Comparison of ENCODE assay signal across 14 cellular contexts in the genomic region with DNA sequence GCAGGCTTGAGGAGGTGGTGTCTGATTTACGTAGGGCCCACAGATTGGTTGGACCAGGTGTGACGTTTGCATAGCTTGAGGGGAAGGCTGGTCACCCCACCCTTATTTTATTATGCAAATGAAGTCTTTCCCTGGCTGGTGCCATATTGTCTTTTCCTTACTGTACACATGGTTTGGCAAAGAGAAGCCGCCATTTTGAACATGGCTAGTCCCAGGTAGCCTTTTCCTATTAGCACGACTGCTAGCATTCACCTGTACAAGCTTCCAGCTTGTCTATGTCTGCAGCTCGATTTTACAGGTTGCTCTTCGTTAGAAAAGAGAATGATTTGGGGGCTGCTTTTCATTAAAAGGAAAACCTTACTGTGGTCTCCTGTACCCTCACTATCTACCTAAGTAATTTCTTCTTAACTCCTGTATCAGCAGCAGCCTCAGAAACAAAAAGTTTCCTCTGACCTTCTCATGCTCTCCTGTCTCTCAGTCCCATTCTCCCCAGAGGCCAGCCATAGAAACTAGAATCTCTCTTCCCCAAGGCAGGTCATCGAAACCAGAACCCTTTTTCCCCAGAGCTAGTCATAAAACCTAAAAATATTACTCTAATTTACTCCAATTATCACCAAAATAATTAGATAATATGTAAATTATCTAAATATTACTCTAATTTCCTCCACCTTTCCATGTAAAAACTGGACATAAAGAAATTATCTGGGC.
DNase-seq lines count a peak whose midpoint lies in the region; ATAC-seq, FAIRE-seq and TF ChIP-seq lines count a peak whose summit lies in the region.
"Had no signal": no experiment of that assay in that cellular context is flagged by ENCODE, and none has a peak within 500 bp of the region (broad histone marks: within the 10 kb centered on the region; RNA-seq: fewer than 3 reads in every experiment).

No MANE protein-coding gene starts in this region.

- H3K9me3 Mint-ChIP-seq in stimulated activated naive B cell treated with anti-CD40 and anti-IgM and Interleukin-4, amounts not matched to agents 10 μg/mL and 1 μg/mL and 100 μg/mL, for 72 hours = peaks cover 5 to 7% of the 10 kb centered on the region in 2 donors

- H3K4me3 ChIP-seq in GM12865 (ENCODE audit: low read depth, low read length) (no peak overlapping the region), K562 (no peak overlapping the region)
- H3K4me3 ChIP-seq: BLaER1 treated with 17β-estradiol and CSF1 and Interleukin-3, amounts not matched to agents 10 nM and 100 nM had no signal

- DNase-seq in GM12865 (ENCODE audit: low read depth) = peak; percentile 88
- DNase-seq in K562 (ENCODE audit: extremely low read depth in 1 of 4, low spot score in 3 of 4) = no peak
- peak; percentile 34 for DNase-seq in stimulated activated naive B cell treated with anti-CD40 and anti-IgM and Interleukin-4, amounts not matched to agents 10 μg/mL and 1 μg/mL and 100 μg/mL, for 72 hours
- no peak for DNase-seq in GDM1 (lab: John Stamatoyannopoulos, UW)
- no peak for DNase-seq in cerebellar cortex (ENCODE audit: low spot score)
- no peak for DNase-seq in NCI-H2081 (lab: John Stamatoyannopoulos, UW)
- DNase-seq: ACHN; CD4-positive, CD25-positive, alpha-beta regulatory T cell; DMS 273 treated with DMSO at 0.1 percent for 48 hours; H7 had no signal

- peaks cover 15 to 40% of the 10 kb centered on the region in 2 donors for H3K4me1 Mint-ChIP-seq in stimulated activated naive B cell treated with anti-CD40 and anti-IgM and Interleukin-4, amounts not matched to agents 10 μg/mL and 1 μg/mL and 100 μg/mL, for 72 hours
- H3K4me1 Mint-ChIP-seq: CD4-positive, CD25-positive, alpha-beta regulatory T cell had no signal

- H4K20me1 ChIP-seq in K562 (replicated peaks; ENCODE audit: control insufficient read depth, insufficient read depth, low read length) = no peaks in the 10 kb centered on the region
- H4K20me1 ChIP-seq: BLaER1 treated with 17β-estradiol and CSF1 and Interleukin-3, amounts not matched to agents 10 nM and 100 nM had no signal

- POLR2A ChIA-PET in K562 (lab: Yijun Ruan, JAX) = interaction anchor here (0.6 to 1.5 kb wide), 2 partner anchors 13 to 14 kb away, joined by 3 to 5 read pairs; no protein-coding TSS in a partner anchor

- TF ChIP-seq CTCF in GM12865 (IDR thresholded peaks at IDR 0.05; ENCODE audit: insufficient read depth, low read depth, low read length, missing control alignments) (no peak), K562 (IDR thresholded peaks at IDR 0.05 in 2 of 3, conservative IDR thresholded peaks at IDR 0.05 in 1 of 3; ENCODE audit: insufficient read depth in 2 of 3, low read depth in 1 of 3, low read length in 3 of 3) (no peak)

- intact Hi-C loops in K562 (cut with micrococcal nuclease) = no loop called here

- no peak for FAIRE-seq in K562 (lab: Jason Lieb, UNC)
- FAIRE-seq: HepG2, HTR-8/SVneo had no signal

- no peak overlapping the region for H3K4me2 ChIP-seq in K562 (ENCODE audit: insufficient read depth, low read length)
- H3K4me2 ChIP-seq: BLaER1 treated with 17β-estradiol and CSF1 and Interleukin-3, amounts not matched to agents 10 nM and 100 nM had no signal

- no peaks in the 10 kb centered on the region; the same call in 2 of the 3 replicates for H3K36me3 ChIP-seq in K562 (ENCODE audit: control insufficient read depth, insufficient read depth, low read length)
- H3K36me3 ChIP-seq: BLaER1 treated with 17β-estradiol and CSF1 and Interleukin-3, amounts not matched to agents 10 nM and 100 nM had no signal

- H3K79me2 ChIP-seq in K562 (ENCODE audit: control insufficient read depth, insufficient read depth, low read length) = no peaks in the 10 kb centered on the region

- peak overlapping the region; percentile 54; the same call in 1 of the 2 replicates for H2AFZ ChIP-seq in K562 (ENCODE audit: low read depth, low read length)

- peaks cover 12% of the 10 kb centered on the region in 2 experiments for H3K4me1 ChIP-seq in K562 (replicated peaks in 1 of 2; ENCODE audit: control insufficient read depth in 2 of 2, insufficient read depth in 2 of 2, low read length in 2 of 2)

- in situ Hi-C loops in K562 (cut with MboI) = no loop called here

- 55% methylated on average over 7 of the region's 7 CpGs for WGBS in K562 (ENCODE audit: insufficient coverage, low coverage, missing lambda C conversion rate)

- H3K27ac Mint-ChIP-seq in stimulated activated naive B cell treated with anti-CD40 and anti-IgM and Interleukin-4, amounts not matched to agents 10 μg/mL and 1 μg/mL and 100 μg/mL, for 72 hours = no peak overlapping the region
- H3K27ac Mint-ChIP-seq: CD4-positive, CD25-positive, alpha-beta regulatory T cell had no signal

- CTCF ChIA-PET in K562 (lab: Yijun Ruan, JAX; ENCODE audit: low intra/inter-chr PET ratio) = no interaction called here

- TF ChIP-seq EP300 in K562 (IDR thresholded peaks at IDR 0.05; ENCODE audit: low read length) = no peak

- no peaks in the 10 kb centered on the region for H3K9me1 ChIP-seq in K562 (ENCODE audit: control insufficient read depth, insufficient read depth, low read length)

- H3K9me3 ChIP-seq in K562 (replicated peaks; ENCODE audit: control insufficient read depth, insufficient read depth, low read depth, low read length) = peaks cover 2% of the 10 kb centered on the region; the same call in 1 of the 2 replicates

- TF ChIP-seq POLR2A in K562 (conservative IDR thresholded peaks at IDR 0.05) = no peak

- H3K27ac ChIP-seq in K562 (ENCODE audit: extremely low read depth, low read depth, low read length) = no peak overlapping the region
- H3K27ac ChIP-seq: BLaER1 treated with 17β-estradiol and CSF1 and Interleukin-3, amounts not matched to agents 10 nM and 100 nM had no signal

- no peak for TF ChIP-seq RAD21 in K562 (CRISPR knock-in tag; conservative IDR thresholded peaks at IDR 0.05 in 1 of 2, IDR thresholded peaks at IDR 0.05 in 1 of 2)

- peaks cover 2 to 7% of the 10 kb centered on the region in 2 donors for H3K36me3 Mint-ChIP-seq in stimulated activated naive B cell treated with anti-CD40 and anti-IgM and Interleukin-4, amounts not matched to agents 10 μg/mL and 1 μg/mL and 100 μg/mL, for 72 hours
- H3K36me3 Mint-ChIP-seq: CD4-positive, CD25-positive, alpha-beta regulatory T cell had no signal

- H3K27me3 Mint-ChIP-seq in stimulated activated naive B cell treated with anti-CD40 and anti-IgM and Interleukin-4, amounts not matched to agents 10 μg/mL and 1 μg/mL and 100 μg/mL, for 72 hours = no peaks in the 10 kb centered on the region

- no peak overlapping the region for H3K4me3 Mint-ChIP-seq in stimulated activated naive B cell treated with anti-CD40 and anti-IgM and Interleukin-4, amounts not matched to agents 10 μg/mL and 1 μg/mL and 100 μg/mL, for 72 hours

- H3K9ac ChIP-seq in K562 (ENCODE audit: insufficient read depth in 1 of 2, low read depth in 2 of 2, low read length in 2 of 2) = no peak overlapping the region
- H3K9ac ChIP-seq: BLaER1 treated with 17β-estradiol and CSF1 and Interleukin-3, amounts not matched to agents 10 nM and 100 nM had no signal

- BruUV-seq in K562 (replicated peaks; lab: Mats Ljungman, UMichigan) = no TSS peak

- peak; percentile 31 for ATAC-seq in HG02798 (IDR thresholded peaks at IDR 0.05; ENCODE audit: poor library complexity, unreplicated experiment)
- ATAC-seq in K562 = no peak
- peak; percentile 33 to 54 for ATAC-seq in stimulated activated naive B cell treated with anti-CD40 and anti-IgM and Interleukin-4, amounts not matched to agents 10 μg/mL and 1 μg/mL and 100 μg/mL, for 72 hours (replicated peaks)
- ATAC-seq: HepG2 had no signal

- H3K27me3 ChIP-seq in K562 (ENCODE audit: control insufficient read depth in 2 of 2, insufficient read depth in 2 of 2, low read length in 2 of 2) = no peaks in the 10 kb centered on the region
- H3K27me3 ChIP-seq: BLaER1 treated with 17β-estradiol and CSF1 and Interleukin-3, amounts not matched to agents 10 nM and 100 nM had no signal

TF ChIP-seq in K562, 482 proteins besides CTCF, POLR2A, EP300 and RAD21:
- TF ChIP-seq MTA2 (IDR thresholded peaks at IDR 0.05; ENCODE audit: low read depth) (no peak), YY1 (IDR thresholded peaks at IDR 0.05; ENCODE audit: borderline replicate concordance in 1 of 3, control insufficient read depth in 1 of 3, extremely low read depth in 1 of 3, insufficient read depth in 3 of 3, insufficient read length in 1 of 3, insufficient replicate concordance in 2 of 3, low read depth in 1 of 3, low read length in 2 of 3) (peak in 1 of 3 experiments; percentile 62), MAFK (IDR thresholded peaks at IDR 0.05; ENCODE audit: low read length) (no peak), ZNF146 (CRISPR knock-in tag; IDR thresholded peaks at IDR 0.05; ENCODE audit: unreplicated experiment) (no peak)
- TF ChIP-seq, protein P1, sequence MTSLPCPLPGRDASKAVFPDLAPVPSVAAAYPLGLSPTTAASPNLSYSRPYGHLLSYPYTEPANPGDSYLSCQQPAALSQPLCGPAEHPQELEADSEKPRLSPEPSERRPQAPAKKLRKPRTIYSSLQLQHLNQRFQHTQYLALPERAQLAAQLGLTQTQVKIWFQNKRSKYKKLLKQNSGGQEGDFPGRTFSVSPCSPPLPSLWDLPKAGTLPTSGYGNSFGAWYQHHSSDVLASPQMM (CRISPR knock-in tag; IDR thresholded peaks at IDR 0.05) = no peak

Comparison
In these comparisons a context has a peak if more than half of its experiments do, and no peak if none do; other contexts are left out.
1. DNase-seq: peak in GM12865 (single experiment) and stimulated activated naive B cell treated with anti-CD40 and anti-IgM and Interleukin-4, amounts not matched to agents 10 μg/mL and 1 μg/mL and 100 μg/mL, for 72 hours (single experiment); none in K562 (0 of 4), GDM1 (single experiment), cerebellar cortex (single experiment) and NCI-H2081 (0 of 2).